ENCODE assay signal across 1 cellular context in genomic region chr2:129233751-129234406, GRCh38.
TF ChIP-seq lines count a peak whose summit lies in the region.

No MANE protein-coding gene starts in this region.

TF ChIP-seq in WTC11, 78 proteins besides CTCF, POLR2A, EP300 and RAD21 (continued from another document):
- TF ChIP-seq ZSCAN18 (CRISPR knock-in tag; IDR thresholded peaks at IDR 0.05) (no peak), RELA (CRISPR knock-in tag; IDR thresholded peaks at IDR 0.05; ENCODE audit: borderline replicate concordance) (no peak), STAT6 (CRISPR knock-in tag; conservative IDR thresholded peaks at IDR 0.05; ENCODE audit: low read depth) (no peak), FOXK1 (CRISPR knock-in tag; IDR thresholded peaks at IDR 0.05) (no peak), FOXJ3 (CRISPR knock-in tag; IDR thresholded peaks at IDR 0.05; ENCODE audit: borderline replicate concordance) (no peak), ZBTB21 (CRISPR knock-in tag; IDR thresholded peaks at IDR 0.05; ENCODE audit: borderline replicate concordance) (no peak)
- TF ChIP-seq, protein P1, sequence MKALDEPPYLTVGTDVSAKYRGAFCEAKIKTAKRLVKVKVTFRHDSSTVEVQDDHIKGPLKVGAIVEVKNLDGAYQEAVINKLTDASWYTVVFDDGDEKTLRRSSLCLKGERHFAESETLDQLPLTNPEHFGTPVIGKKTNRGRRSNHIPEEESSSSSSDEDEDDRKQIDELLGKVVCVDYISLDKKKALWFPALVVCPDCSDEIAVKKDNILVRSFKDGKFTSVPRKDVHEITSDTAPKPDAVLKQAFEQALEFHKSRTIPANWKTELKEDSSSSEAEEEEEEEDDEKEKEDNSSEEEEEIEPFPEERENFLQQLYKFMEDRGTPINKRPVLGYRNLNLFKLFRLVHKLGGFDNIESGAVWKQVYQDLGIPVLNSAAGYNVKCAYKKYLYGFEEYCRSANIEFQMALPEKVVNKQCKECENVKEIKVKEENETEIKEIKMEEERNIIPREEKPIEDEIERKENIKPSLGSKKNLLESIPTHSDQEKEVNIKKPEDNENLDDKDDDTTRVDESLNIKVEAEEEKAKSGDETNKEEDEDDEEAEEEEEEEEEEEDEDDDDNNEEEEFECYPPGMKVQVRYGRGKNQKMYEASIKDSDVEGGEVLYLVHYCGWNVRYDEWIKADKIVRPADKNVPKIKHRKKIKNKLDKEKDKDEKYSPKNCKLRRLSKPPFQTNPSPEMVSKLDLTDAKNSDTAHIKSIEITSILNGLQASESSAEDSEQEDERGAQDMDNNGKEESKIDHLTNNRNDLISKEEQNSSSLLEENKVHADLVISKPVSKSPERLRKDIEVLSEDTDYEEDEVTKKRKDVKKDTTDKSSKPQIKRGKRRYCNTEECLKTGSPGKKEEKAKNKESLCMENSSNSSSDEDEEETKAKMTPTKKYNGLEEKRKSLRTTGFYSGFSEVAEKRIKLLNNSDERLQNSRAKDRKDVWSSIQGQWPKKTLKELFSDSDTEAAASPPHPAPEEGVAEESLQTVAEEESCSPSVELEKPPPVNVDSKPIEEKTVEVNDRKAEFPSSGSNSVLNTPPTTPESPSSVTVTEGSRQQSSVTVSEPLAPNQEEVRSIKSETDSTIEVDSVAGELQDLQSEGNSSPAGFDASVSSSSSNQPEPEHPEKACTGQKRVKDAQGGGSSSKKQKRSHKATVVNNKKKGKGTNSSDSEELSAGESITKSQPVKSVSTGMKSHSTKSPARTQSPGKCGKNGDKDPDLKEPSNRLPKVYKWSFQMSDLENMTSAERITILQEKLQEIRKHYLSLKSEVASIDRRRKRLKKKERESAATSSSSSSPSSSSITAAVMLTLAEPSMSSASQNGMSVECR (CRISPR knock-in tag; IDR thresholded peaks at IDR 0.05; ENCODE audit: borderline replicate concordance) = no peak
